ENCODE assay signal across 8 cellular contexts in the genomic region with DNA sequence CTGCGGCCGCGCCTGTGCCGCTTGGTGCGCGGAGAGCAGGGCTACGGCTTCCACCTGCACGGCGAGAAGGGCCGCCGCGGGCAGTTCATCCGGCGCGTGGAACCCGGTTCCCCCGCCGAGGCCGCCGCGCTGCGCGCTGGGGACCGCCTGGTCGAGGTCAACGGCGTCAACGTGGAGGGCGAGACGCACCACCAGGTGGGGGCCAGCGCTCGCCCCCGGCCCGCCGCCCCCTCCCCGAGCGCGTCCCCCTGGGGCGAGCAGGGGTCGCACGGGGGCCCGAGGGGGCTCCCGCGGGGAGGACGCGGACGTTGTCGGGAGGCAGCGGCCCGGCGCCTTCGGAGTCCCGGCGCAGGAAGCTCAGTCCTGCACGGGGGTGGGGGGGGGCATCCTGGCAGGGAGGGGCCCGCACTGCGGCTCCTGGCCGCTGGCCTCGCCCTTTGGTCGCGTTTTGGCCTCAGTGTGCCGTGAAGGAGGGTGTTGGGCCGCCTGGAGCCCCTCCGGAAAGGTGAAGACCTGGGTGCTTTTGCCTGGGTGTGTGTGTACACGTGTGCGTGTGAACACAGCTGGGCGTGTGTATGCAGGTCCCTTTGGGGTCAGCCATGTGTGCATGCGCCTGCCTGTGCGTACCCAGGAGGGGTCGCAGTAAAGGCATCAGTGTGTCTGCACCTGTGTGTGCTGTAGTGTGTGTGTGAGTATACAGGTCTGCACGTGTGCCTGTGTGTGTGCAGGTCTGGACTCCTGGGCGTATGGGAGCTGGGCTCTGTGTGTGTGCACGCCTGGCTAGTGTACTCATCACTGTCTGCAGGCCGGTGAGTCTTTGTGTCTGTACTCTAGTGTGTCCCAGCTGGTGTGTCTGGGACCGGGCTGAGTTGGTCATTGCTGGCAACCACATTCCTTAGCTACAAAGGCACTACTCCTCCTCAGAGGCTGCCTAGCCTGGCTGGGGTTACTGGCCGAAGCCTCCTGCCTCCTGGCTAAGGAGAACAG. TPM values are rescaled to one million over a fixed set of nuclear protein-coding genes. Genes with fewer than 3 reads are reported as not detected.
A peak's percentile ranks its signal among the peaks of the same experiment; 100 is the strongest.
DNase-seq lines count a peak whose midpoint lies in the region; ATAC-seq and TF ChIP-seq lines count a peak whose summit lies in the region.

No MANE protein-coding gene starts in this region.

- peak overlapping the region; percentile 57 for H2AFZ ChIP-seq in KMS-11 (ENCODE audit: low read depth)

- H3K9ac ChIP-seq in KMS-11: no peak overlapping the region

- H3K9me3 ChIP-seq in CD4-positive, CD25-positive, alpha-beta regulatory T cell (ENCODE audit: control insufficient read depth in 2 of 2, low read length in 2 of 2): no peaks in the 10 kb centered on the region
- no peaks in the 10 kb centered on the region for H3K9me3 ChIP-seq in tibial artery

- H3K36me3 Mint-ChIP-seq in CD4-positive, CD25-positive, alpha-beta regulatory T cell: no peaks in the 10 kb centered on the region

- H3K27ac ChIP-seq in CD4-positive, CD25-positive, alpha-beta regulatory T cell (ENCODE audit: insufficient read depth, low read length, poor library complexity, severe bottlenecking): no peak overlapping the region
- no peak overlapping the region for H3K27ac ChIP-seq in KMS-11
- H3K27ac ChIP-seq in tibial artery: peak overlapping the region; percentile 77 to 98

- no peaks in the 10 kb centered on the region for H3K79me2 ChIP-seq in KMS-11 (ENCODE audit: insufficient read depth, low read depth)

- no peaks in the 10 kb centered on the region for H3K36me3 ChIP-seq in CD4-positive, CD25-positive, alpha-beta regulatory T cell (ENCODE audit: control insufficient read depth, insufficient read depth, low read length)
- no peaks in the 10 kb centered on the region for H3K36me3 ChIP-seq in KMS-11 (ENCODE audit: insufficient read depth)
- H3K36me3 ChIP-seq in tibial artery: peaks cover 0 to 13% (median 0%) of the 10 kb centered on the region in 3 donors

- TF ChIP-seq CTCF in KMS-11 (conservative IDR thresholded peaks at IDR 0.05; ENCODE audit: low read depth, low read length) (no peak), astrocyte of the spinal cord (IDR thresholded peaks at IDR 0.05; ENCODE audit: low read depth, low read length) (no peak), tibial artery (IDR thresholded peaks at IDR 0.05) (no peak)

- no peaks in the 10 kb centered on the region for H4K20me1 ChIP-seq in KMS-11 (ENCODE audit: insufficient read depth)

- intact Hi-C loops in tibial artery (cut with DNase I; ENCODE audit: low total_unique reads): no loop called here

- peak; percentile 6 to 7 for ATAC-seq in CD4-positive, CD25-positive, alpha-beta regulatory T cell (ENCODE audit: low read depth in 2 of 2)
- ATAC-seq in GM18907 (IDR thresholded peaks at IDR 0.05; ENCODE audit: unreplicated experiment) (no peak), GM21390 (IDR thresholded peaks at IDR 0.05; ENCODE audit: unreplicated experiment) (no peak)

- H3K4me1 Mint-ChIP-seq in CD4-positive, CD25-positive, alpha-beta regulatory T cell: peaks cover 0 to 23% (median 6%) of the 10 kb centered on the region in 4 donors

- DNase-seq in CD4-positive, CD25-positive, alpha-beta regulatory T cell: no peak
- DNase-seq in astrocyte of the spinal cord (ENCODE audit: low read depth, low spot score) (no peak), left kidney (ENCODE audit: low read depth, low spot score) (peak; percentile 73), tibial artery (no peak), mucosa of gallbladder (ENCODE audit: low spot score) (no peak)

- peak overlapping the region in 1 of 3 donors; percentile 31 for H3K27ac Mint-ChIP-seq in CD4-positive, CD25-positive, alpha-beta regulatory T cell

- H3K27me3 Mint-ChIP-seq in CD4-positive, CD25-positive, alpha-beta regulatory T cell: peaks cover 32% of the 10 kb centered on the region

- peak overlapping the region; percentile 69 to 84 (median 83) for H3K4me3 Mint-ChIP-seq in CD4-positive, CD25-positive, alpha-beta regulatory T cell

- in situ Hi-C loops in astrocyte of the spinal cord (cut with HindIII; ENCODE audit: low sequenced_read_pairs): no loop called here

- H3K9me3 Mint-ChIP-seq in CD4-positive, CD25-positive, alpha-beta regulatory T cell: no peaks in the 10 kb centered on the region

- peak overlapping the region; percentile 89 for H3K4me2 ChIP-seq in KMS-11

- peaks cover 29% of the 10 kb centered on the region for H3K4me1 ChIP-seq in CD4-positive, CD25-positive, alpha-beta regulatory T cell (ENCODE audit: control insufficient read depth, insufficient read depth, low read length, poor library complexity, severe bottlenecking)
- H3K4me1 ChIP-seq in KMS-11 (ENCODE audit: low read depth, poor library complexity, severe bottlenecking): peaks cover 23% of the 10 kb centered on the region
- peaks cover 0 to 82% (median 55%) of the 10 kb centered on the region in 4 donors for H3K4me1 ChIP-seq in tibial artery

- H3K4me3 ChIP-seq in CD4-positive, CD25-positive, alpha-beta regulatory T cell (ENCODE audit: low read depth, low read length): no peak overlapping the region
- H3K4me3 ChIP-seq in KMS-11 (IDR thresholded peaks at IDR 0.05; ENCODE audit: insufficient read depth, low read depth, low read length) (no peak overlapping the region), astrocyte of the spinal cord (ENCODE audit: low read depth, low read length) (peak overlapping the region; percentile 61), tibial artery (peak overlapping the region; percentile 62 to 72)

- no peaks in the 10 kb centered on the region for H3K27me3 ChIP-seq in CD4-positive, CD25-positive, alpha-beta regulatory T cell (ENCODE audit: control insufficient read depth, insufficient read depth, low read length)
- H3K27me3 ChIP-seq in KMS-11 (ENCODE audit: insufficient read depth, low read depth): peaks cover 17% of the 10 kb centered on the region
- H3K27me3 ChIP-seq in tibial artery: peaks cover 0 to 3% of the 10 kb centered on the region in 2 donors

RNA-seq across cellular contexts. Expression of gene NHERF2, which starts 0.6 kb away (rescaled TPM):
- total RNA-seq in CD4-positive, CD25-positive, alpha-beta regulatory T cell: 1.5 TPM
- polyA plus RNA-seq in CD4-positive, CD25-positive, alpha-beta regulatory T cell: under 1 TPM; 0.09 to 0.86 (median 0.21) TPM
- total RNA-seq in mucosa of gallbladder: 121 TPM

RNA-seq across cellular contexts. Expression of gene NPW, which starts 7.7 kb away (rescaled TPM):
- not detected for total RNA-seq in CD4-positive, CD25-positive, alpha-beta regulatory T cell
- polyA plus RNA-seq in CD4-positive, CD25-positive, alpha-beta regulatory T cell: not detected
- total RNA-seq in mucosa of gallbladder: 1.6 TPM

RNA-seq across cellular contexts. Expression of gene ZNF598, which starts 17.7 kb away (rescaled TPM):
- 48.2 TPM for total RNA-seq in CD4-positive, CD25-positive, alpha-beta regulatory T cell
- polyA plus RNA-seq in CD4-positive, CD25-positive, alpha-beta regulatory T cell: 1 to 10 TPM; 1.8 to 3.1 (median 2.9) TPM
- 42.1 TPM for total RNA-seq in mucosa of gallbladder

RNA-seq across cellular contexts. Expression of gene NTHL1, which starts 20.3 kb away (rescaled TPM):
- 15.0 TPM for total RNA-seq in CD4-positive, CD25-positive, alpha-beta regulatory T cell
- 10 to 100 TPM; 24.7 to 52.7 (median 38.4) TPM for polyA plus RNA-seq in CD4-positive, CD25-positive, alpha-beta regulatory T cell
- total RNA-seq in mucosa of gallbladder: 33.9 TPM

RNA-seq across cellular contexts. Expression of gene TSC2, which starts 20.5 kb away (rescaled TPM):
- 133 TPM for total RNA-seq in CD4-positive, CD25-positive, alpha-beta regulatory T cell
- 10 to 100 TPM; 22.7 to 26.6 (median 26.4) TPM for polyA plus RNA-seq in CD4-positive, CD25-positive, alpha-beta regulatory T cell
- 185 TPM for total RNA-seq in mucosa of gallbladder

Comparison
In these comparisons a context has a peak if more than half of its experiments do, and no peak if none do; other contexts are left out.
1. ATAC-seq: peak in CD4-positive, CD25-positive, alpha-beta regulatory T cell (2 of 2); none in GM18907 (single experiment) and GM21390 (single experiment).
2. H3K27ac ChIP-seq: peak in tibial artery (2 of 2); none in CD4-positive, CD25-positive, alpha-beta regulatory T cell (single experiment) and KMS-11 (single experiment).
3. H3K4me3 ChIP-seq: peak in astrocyte of the spinal cord (single experiment) and tibial artery (2 of 2); none in CD4-positive, CD25-positive, alpha-beta regulatory T cell (single experiment) and KMS-11 (single experiment).
4. RNA of gene NHERF2, which starts 0.6 kb away (total RNA-seq): 121 TPM in mucosa of gallbladder (single experiment); 1.5 TPM in CD4-positive, CD25-positive, alpha-beta regulatory T cell (single experiment); every median in the first group is over 10 times any median in the second.